24 cellular contexts compared by ENCODE assay signal in the genomic region with DNA sequence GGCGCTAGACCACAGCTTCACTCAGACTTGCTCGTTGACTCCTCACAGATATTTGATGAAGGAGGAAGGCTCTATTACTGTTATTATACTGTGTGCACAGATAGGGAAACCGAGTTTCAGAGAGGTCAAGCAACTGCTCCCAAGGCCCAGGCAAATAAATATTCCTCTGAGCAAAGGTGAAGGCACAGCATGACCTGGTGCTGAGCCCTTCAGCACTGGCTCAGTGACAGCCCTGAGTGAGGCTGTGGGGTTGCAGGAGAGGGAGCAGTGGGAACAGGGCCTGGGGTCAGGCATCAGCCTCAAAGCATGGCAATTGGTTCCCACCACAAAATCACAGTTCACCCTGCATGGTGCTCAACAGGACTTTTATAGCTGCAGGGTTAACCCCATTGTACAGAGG. TPM values are rescaled to one million over a fixed set of nuclear protein-coding genes. Genes with fewer than 3 reads are reported as not detected.
DNase-seq lines count a peak whose midpoint lies in the region; ATAC-seq, FAIRE-seq and TF ChIP-seq lines count a peak whose summit lies in the region.
"Had no signal": no experiment of that assay in that cellular context is flagged by ENCODE, and none has a peak within 500 bp of the region (broad histone marks: within the 10 kb centered on the region; RNA-seq: fewer than 3 reads in every experiment).

No MANE protein-coding gene starts in this region.

- H3K9me3 Mint-ChIP-seq in stimulated activated memory B cell treated with anti-CD40 and anti-IgM and Interleukin-4, amounts not matched to agents 10 μg/mL and 1 μg/mL and 100 μg/mL, for 72 hours: no peaks in the 10 kb centered on the region
- H3K9me3 Mint-ChIP-seq: CD4-positive, alpha-beta memory T cell; GM23338 had no signal

- DNase-seq in NT2/D1 (ENCODE audit: low read depth, low spot score) (no peak), GM12878 (ENCODE audit: low read depth, low spot score) (no peak), left lobe of liver (ENCODE audit: low spot score) (no peak), DMS153 (lab: John Stamatoyannopoulos, UW) (no peak), AG08395 (ENCODE audit: low spot score) (no peak), coronary artery (ENCODE audit: low spot score) (no peak)
- DNase-seq: HCEC 1CT; NCI-H1105; NCI-H146; NCI-H2029 treated with DMSO at 0.1 percent for 48 hours; NCI-H345; NCI-H524; NCI-H774; NK-92 treated with Interleukin-12 subunit alpha and Interleukin-12 subunit beta, amount 100 ng/mL, for 24 hours had no signal

- H3K4me1 Mint-ChIP-seq in stimulated activated memory B cell treated with anti-CD40 and anti-IgM and Interleukin-4, amounts not matched to agents 10 μg/mL and 1 μg/mL and 100 μg/mL, for 72 hours: peaks cover 41% of the 10 kb centered on the region

- H3K4me3 ChIP-seq in NT2/D1 (ENCODE audit: insufficient read length, low read depth) (no peak overlapping the region), GM12878 (no peak overlapping the region), coronary artery (no peak overlapping the region)
- H3K4me3 ChIP-seq: BLaER1 treated with 17β-estradiol and CSF1 and Interleukin-3, amounts not matched to agents 10 nM and 100 nM; GM23338; SJSA1 had no signal

- 77% methylated on average over 3 of the region's 3 CpGs for WGBS in GM12878 (ENCODE audit: insufficient coverage, insufficient replicate concordance, low lambda C conversion rate, missing lambda C conversion rate)

- H3K4me2 ChIP-seq in GM12878 (ENCODE audit: control insufficient read depth, insufficient read depth): no peak overlapping the region
- H3K4me2 ChIP-seq: BLaER1 treated with 17β-estradiol and CSF1 and Interleukin-3, amounts not matched to agents 10 nM and 100 nM; GM23338 had no signal

- H3K9me3 ChIP-seq in NT2/D1 (ENCODE audit: insufficient read depth, low read length) (no peaks in the 10 kb centered on the region), GM12878 (replicated peaks; ENCODE audit: control insufficient read depth, insufficient read depth, low read length) (no peaks in the 10 kb centered on the region)
- H3K9me3 ChIP-seq: BLaER1 treated with 17β-estradiol and CSF1 and Interleukin-3, amounts not matched to agents 10 nM and 100 nM; SJSA1 had no signal

- SMC1A ChIA-PET in GM12878 (lab: Charles Lee; ENCODE audit: uncharacterized antibody, unreplicated experiment): no interaction called here

- in situ Hi-C loops in GM12878 (cut with MboI): no loop called here

- BruUV-seq in GM12878 (replicated peaks; lab: Mats Ljungman, UMichigan): no TSS peak

- peaks cover 28% of the 10 kb centered on the region for H3K36me3 Mint-ChIP-seq in stimulated activated memory B cell treated with anti-CD40 and anti-IgM and Interleukin-4, amounts not matched to agents 10 μg/mL and 1 μg/mL and 100 μg/mL, for 72 hours

- H3K27me3 ChIP-seq in NT2/D1 (ENCODE audit: insufficient read depth, insufficient read length) (no peaks in the 10 kb centered on the region), GM12878 (replicated peaks in 1 of 2; ENCODE audit: control insufficient read depth in 2 of 2, insufficient read depth in 2 of 2, low read length in 1 of 2) (no peaks in the 10 kb centered on the region)
- H3K27me3 ChIP-seq: BLaER1 treated with 17β-estradiol and CSF1 and Interleukin-3, amounts not matched to agents 10 nM and 100 nM; SJSA1 had no signal

- FAIRE-seq in GM12878 (lab: Jason Lieb, UNC): no peak
- FAIRE-seq: GM12892, GM18507, RCC 7860 had no signal

- ATAC-seq in GM12878: no peak
- ATAC-seq in left lobe of liver: peak; percentile 64
- no peak for ATAC-seq in stimulated activated memory B cell treated with anti-CD40 and anti-IgM and Interleukin-4, amounts not matched to agents 10 μg/mL and 1 μg/mL and 100 μg/mL, for 72 hours
- ATAC-seq: Right ventricle myocardium inferior had no signal

- peak overlapping the region; percentile 32 for H3K9ac ChIP-seq in NT2/D1 (ENCODE audit: insufficient read length, low read depth)
- H3K9ac ChIP-seq in GM12878 (ENCODE audit: control insufficient read depth, insufficient read depth, low read length): no peak overlapping the region
- H3K9ac ChIP-seq: BLaER1 treated with 17β-estradiol and CSF1 and Interleukin-3, amounts not matched to agents 10 nM and 100 nM had no signal

- peaks cover 25% of the 10 kb centered on the region for H3K79me2 ChIP-seq in GM12878 (ENCODE audit: control insufficient read depth, insufficient read depth, low read length)

- peak; percentile 39; the same call in 1 of the 2 replicates for TF ChIP-seq POLR2A in GM12878 (IDR thresholded peaks at IDR 0.05; ENCODE audit: low read depth, low read length)

- H3K27ac ChIP-seq in GM12878 (ENCODE audit: control insufficient read depth, insufficient read depth) (no peak overlapping the region), coronary artery (no peak overlapping the region)
- H3K27ac ChIP-seq: BLaER1 treated with 17β-estradiol and CSF1 and Interleukin-3, amounts not matched to agents 10 nM and 100 nM; SJSA1 had no signal

- no peak for TF ChIP-seq CTCF in GM12878 (IDR thresholded peaks at IDR 0.05 in 2 of 3, conservative IDR thresholded peaks at IDR 0.05 in 1 of 3; ENCODE audit: control insufficient read depth in 2 of 3, extremely low read depth in 1 of 3, insufficient read depth in 1 of 3, low read depth in 3 of 3, low read length in 3 of 3)
- no peak for TF ChIP-seq CTCF in coronary artery (IDR thresholded peaks at IDR 0.05)

- intact Hi-C loops in GM12878 (cut with micrococcal nuclease; ENCODE audit: unreplicated experiment): no loop called here

- H2AFZ ChIP-seq in GM12878 (ENCODE audit: control insufficient read depth, low read depth, low read length): no peak overlapping the region
- H2AFZ ChIP-seq: GM23338 had no signal

- no peaks in the 10 kb centered on the region for H3K27me3 Mint-ChIP-seq in stimulated activated memory B cell treated with anti-CD40 and anti-IgM and Interleukin-4, amounts not matched to agents 10 μg/mL and 1 μg/mL and 100 μg/mL, for 72 hours
- H3K27me3 Mint-ChIP-seq: CD4-positive, alpha-beta memory T cell had no signal

- H3K36me3 ChIP-seq in NT2/D1 (ENCODE audit: insufficient read depth, insufficient read length, low read length) (peaks cover 65% of the 10 kb centered on the region), GM12878 (ENCODE audit: control insufficient read depth in 2 of 2, insufficient read depth in 2 of 2, low read length in 1 of 2) (peaks cover 15 to 17% of the 10 kb centered on the region in 2 experiments)

- no peak for TF ChIP-seq EP300 in GM12878 (IDR thresholded peaks at IDR 0.05; ENCODE audit: borderline replicate concordance in 1 of 2, control insufficient read depth in 1 of 2, low read depth in 2 of 2, low read length in 2 of 2)

- RAD21 ChIA-PET in GM12878 (lab: Charles Lee; ENCODE audit: unreplicated experiment): interaction anchor here (0.7 to 1.0 kb wide), 2 partner anchors 60 to 135 kb away, joined by 3 read pairs; no protein-coding TSS in a partner anchor

- H4K20me1 ChIP-seq in GM12878 (ENCODE audit: control insufficient read depth, insufficient read depth): 0 out of 2 replicates have a peak, but pooled peaks cover 3% of the 10 kb centered on the region

- no peak for TF ChIP-seq RAD21 in GM12878 (IDR thresholded peaks at IDR 0.05; ENCODE audit: insufficient read depth, low read depth, low read length)

- POLR2A ChIA-PET in GM12878 (lab: Charles Lee): no interaction called here

- CTCF ChIA-PET in GM12878 (lab: Yijun Ruan, JAX): interaction anchor here (0.6 to 1.0 kb wide), 3 partner anchors 19 to 809 kb away, joined by 3 read pairs; no protein-coding TSS in a partner anchor

- H3K4me1 ChIP-seq in NT2/D1 (ENCODE audit: insufficient read depth, insufficient read length) (peaks cover 11% of the 10 kb centered on the region), GM12878 (ENCODE audit: control insufficient read depth, insufficient read depth, low read length) (no peaks in the 10 kb centered on the region)
- H3K4me1 ChIP-seq: SJSA1 had no signal

- H3K27ac Mint-ChIP-seq in stimulated activated memory B cell treated with anti-CD40 and anti-IgM and Interleukin-4, amounts not matched to agents 10 μg/mL and 1 μg/mL and 100 μg/mL, for 72 hours: peak overlapping the region; percentile 22
- H3K27ac Mint-ChIP-seq: GM23338 had no signal

- no peak overlapping the region for H3K4me3 Mint-ChIP-seq in stimulated activated memory B cell treated with anti-CD40 and anti-IgM and Interleukin-4, amounts not matched to agents 10 μg/mL and 1 μg/mL and 100 μg/mL, for 72 hours
- H3K4me3 Mint-ChIP-seq: CD4-positive, alpha-beta memory T cell; GM23338 had no signal

RNA-seq across cellular contexts. Expression of a gene that starts 7.1 kb away (rescaled TPM):
- 25.4 and 28.9 TPM in 2 replicates for total RNA-seq in GM12878 (2013; cell fraction: nucleolus; rRNA removed)
- 10.0 and 12.2 TPM in 2 replicates for total RNA-seq in GM12878 (2014; rRNA removed)
- total RNA-seq in GM12878 (2014; rRNA removed; fragmentation: Illumina TruSeq; extraction: Trizol): 14.4 and 17.4 TPM in 2 replicates
- total RNA-seq in GM12878 (2021): 36.6 and 40.9 TPM in 2 replicates
- polyA plus RNA-seq in GM12878 (2011; ENCODE audit: low read depth): 5.4 TPM
- polyA plus RNA-seq in GM12878 (2011; rRNA removed): 15.7 and 29.8 TPM in 2 replicates
- polyA plus RNA-seq in GM12878 (2011; cell fraction: cytosol; rRNA removed): 41.0 and 42.2 TPM in 2 replicates
- polyA plus RNA-seq in GM12878 (2011; cell fraction: nucleus; rRNA removed): 23.0 and 31.0 TPM in 2 replicates
- 14.0 and 14.6 TPM in 2 replicates for polyA plus RNA-seq in GM12878 (2012)
- 12.3 and 26.2 TPM in 2 replicates for polyA plus RNA-seq in GM12878 (2014; fragmentation: Illumina TruSeq; extraction: Trizol)
- 1 to 10 TPM; 3.5 to 5.8 TPM for polyA plus RNA-seq in GM12878 (2014; fragmentation: Nextera tagmentation; extraction: Ambion mirVana)
- polyA plus RNA-seq in GM12878 (2014; rRNA removed): 23.1 and 26.0 TPM in 2 replicates
- 10 to 100 TPM; 58.7 to 62.7 TPM for polyA plus RNA-seq in GM12878 (2016; fragmentation: Nextera tagmentation; extraction: Ambion mirVana)
- polyA minus RNA-seq in GM12878 (2011; rRNA and poly(A)+ RNA removed): 23.0 and 37.8 TPM in 2 replicates
- 6.1 and 9.0 TPM in 2 replicates for polyA minus RNA-seq in GM12878 (2011; cell fraction: cytosol; rRNA and poly(A)+ RNA removed)
- polyA minus RNA-seq in GM12878 (2011; cell fraction: nucleus; rRNA and poly(A)+ RNA removed): 12.0 and 23.2 TPM in 2 replicates
- total RNA-seq in left lobe of liver: 22.5 TPM

RNA-seq across cellular contexts. Expression of a gene that starts 23.6 kb away (rescaled TPM):
- not detected in 2 replicates for total RNA-seq in GM12878 (2013; cell fraction: nucleolus; rRNA removed)
- total RNA-seq in GM12878 (2014; rRNA removed) (not detected in 2 replicates), GM12878 (2014; rRNA removed; fragmentation: Illumina TruSeq; extraction: Trizol) (not detected in 2 replicates), GM12878 (2021) (0.08 and 0.13 TPM in 2 replicates), left lobe of liver (0.88 TPM)
- polyA plus RNA-seq in GM12878 (2011; ENCODE audit: low read depth): not detected
- polyA plus RNA-seq in GM12878 (2011; rRNA removed) (not detected in 2 replicates), GM12878 (2014; fragmentation: Illumina TruSeq; extraction: Trizol) (not detected in 2 replicates), GM12878 (2014; fragmentation: Nextera tagmentation; extraction: Ambion mirVana) (not detected), GM12878 (2014; rRNA removed) (not detected in 2 replicates), GM12878 (2016; fragmentation: Nextera tagmentation; extraction: Ambion mirVana) (not detected)
- not detected in 2 replicates for polyA plus RNA-seq in GM12878 (2011; cell fraction: cytosol; rRNA removed)
- not detected in 2 replicates for polyA plus RNA-seq in GM12878 (2011; cell fraction: nucleus; rRNA removed)
- polyA plus RNA-seq in GM12878 (2012): not detected in 2 replicates
- not detected in 2 replicates for polyA minus RNA-seq in GM12878 (2011; rRNA and poly(A)+ RNA removed)
- polyA minus RNA-seq in GM12878 (2011; cell fraction: cytosol; rRNA and poly(A)+ RNA removed): not detected in 2 replicates
- not detected in 2 replicates for polyA minus RNA-seq in GM12878 (2011; cell fraction: nucleus; rRNA and poly(A)+ RNA removed)
- total RNA-seq: CD4-positive, alpha-beta memory T cell; OCI-LY7; SJSA1 had no signal
- polyA plus RNA-seq: CD4-positive, alpha-beta memory T cell had no signal

RNA-seq across cellular contexts. Expression of a gene that starts 52.4 kb away (rescaled TPM):
- 9.0 and 9.7 TPM in 2 replicates for total RNA-seq in GM12878 (2013; cell fraction: nucleolus; rRNA removed)
- 10.2 and 11.1 TPM in 2 replicates for total RNA-seq in GM12878 (2014; rRNA removed)
- 8.1 and 8.2 TPM in 2 replicates for total RNA-seq in GM12878 (2014; rRNA removed; fragmentation: Illumina TruSeq; extraction: Trizol)
- 17.7 and 18.3 TPM in 2 replicates for total RNA-seq in GM12878 (2021)
- 16.7 TPM for polyA plus RNA-seq in GM12878 (2011; ENCODE audit: low read depth)
- polyA plus RNA-seq in GM12878 (2011; rRNA removed): 26.4 and 32.2 TPM in 2 replicates
- 51.7 and 57.1 TPM in 2 replicates for polyA plus RNA-seq in GM12878 (2011; cell fraction: cytosol; rRNA removed)
- 47.0 and 51.2 TPM in 2 replicates for polyA plus RNA-seq in GM12878 (2011; cell fraction: nucleus; rRNA removed)
- 28.2 and 29.7 TPM in 2 replicates for polyA plus RNA-seq in GM12878 (2012)
- polyA plus RNA-seq in GM12878 (2014; fragmentation: Illumina TruSeq; extraction: Trizol): 6.2 and 12.2 TPM in 2 replicates
- 10 to 100 TPM; 10.5 to 16.1 TPM for polyA plus RNA-seq in GM12878 (2014; fragmentation: Nextera tagmentation; extraction: Ambion mirVana)
- polyA plus RNA-seq in GM12878 (2014; rRNA removed): 22.3 and 22.6 TPM in 2 replicates
- 10 to 100 TPM; 20.5 to 22.7 TPM for polyA plus RNA-seq in GM12878 (2016; fragmentation: Nextera tagmentation; extraction: Ambion mirVana)
- 12.6 and 26.4 TPM in 2 replicates for polyA minus RNA-seq in GM12878 (2011; rRNA and poly(A)+ RNA removed)
- 7.5 and 16.2 TPM in 2 replicates for polyA minus RNA-seq in GM12878 (2011; cell fraction: cytosol; rRNA and poly(A)+ RNA removed)
- 10.6 and 15.4 TPM in 2 replicates for polyA minus RNA-seq in GM12878 (2011; cell fraction: nucleus; rRNA and poly(A)+ RNA removed)
- total RNA-seq in left lobe of liver: 51.8 TPM
